In genomic region chr14:60815371-60815770, GRCh38 we compare ENCODE assay signal across 8 cellular contexts.
DNase-seq lines count a peak whose midpoint lies in the region; ATAC-seq, FAIRE-seq and TF ChIP-seq lines count a peak whose summit lies in the region.

No MANE protein-coding gene starts in this region.

- no peak overlapping the region for H3K4me3 ChIP-seq in epithelial cell of proximal tubule (ENCODE audit: low read depth, low read length)

- no peak for FAIRE-seq in RCC 7860 (lab: Jason Lieb, UNC)

- ATAC-seq in GM18858 (IDR thresholded peaks at IDR 0.05; ENCODE audit: unreplicated experiment) (peak; percentile 98), GM21619 (IDR thresholded peaks at IDR 0.05; ENCODE audit: unreplicated experiment) (peak; percentile 96), HG03442 (IDR thresholded peaks at IDR 0.05; ENCODE audit: unreplicated experiment) (peak; percentile 93), left colon (no peak), esophagus mucosa (no peak)

- no peak for TF ChIP-seq CTCF in epithelial cell of proximal tubule (conservative IDR thresholded peaks at IDR 0.05; ENCODE audit: low read depth, low read length)

- intact Hi-C loops in left colon (cut with DNase I, micrococcal nuclease): no loop called here

- peak; percentile 2 for DNase-seq in epithelial cell of proximal tubule (ENCODE audit: low read depth)
- DNase-seq in RCC 7860 (ENCODE audit: low spot score): no peak
- no peak for DNase-seq in NCI-H128 (lab: John Stamatoyannopoulos, UW; ENCODE audit: unreplicated experiment)
- DNase-seq in left colon: no peak

Comparison
In these comparisons a context has a peak if more than half of its experiments do, and no peak if none do; other contexts are left out.
1. ATAC-seq: peak in GM18858 (single experiment), GM21619 (single experiment) and HG03442 (single experiment); none in left colon (single experiment) and esophagus mucosa (single experiment).